Comparison of ENCODE assay signal across 10 cellular contexts in genomic region chr2:54632733-54633692, GRCh38.
A peak's percentile ranks its signal among the peaks of the same experiment; 100 is the strongest.
DNase-seq lines count a peak whose midpoint lies in the region; ATAC-seq and TF ChIP-seq lines count a peak whose summit lies in the region.
"Had no signal": no experiment of that assay in that cellular context is flagged by ENCODE, and none has a peak within 500 bp of the region (broad histone marks: within the 10 kb centered on the region; RNA-seq: fewer than 3 reads in every experiment).

No MANE protein-coding gene starts in this region.

- intact Hi-C loops in activated naive CD4-positive, alpha-beta T cell treated with anti-CD3 and anti-CD28 coated beads for 36 hours (cut with micrococcal nuclease) = no loop called here
- intact Hi-C loops in body of pancreas (cut with DNase I) = no loop called here

- peaks cover 30% of the 10 kb centered on the region for H3K4me1 Mint-ChIP-seq in activated naive CD4-positive, alpha-beta T cell treated with anti-CD3 and anti-CD28 coated beads for 36 hours (ENCODE audit: low read depth)
- H3K4me1 Mint-ChIP-seq in progenitor cell of endocrine pancreas (ENCODE audit: low read depth) = peaks cover 4% of the 10 kb centered on the region

- no peak overlapping the region for H3K4me3 Mint-ChIP-seq in activated naive CD4-positive, alpha-beta T cell treated with anti-CD3 and anti-CD28 coated beads for 36 hours
- no peak overlapping the region for H3K4me3 Mint-ChIP-seq in progenitor cell of endocrine pancreas (ENCODE audit: low read depth)

- no peak for TF ChIP-seq EP300 in upper lobe of left lung (IDR thresholded peaks at IDR 0.05)

- H3K27ac ChIP-seq in body of pancreas (peak overlapping the region in 3 of 4 donors; percentile 56 to 88 (median 74)), liver (ENCODE audit: low read depth in 1 of 2, low read length in 2 of 2) (peak overlapping the region; percentile 87 to 92), upper lobe of left lung (peak overlapping the region; percentile 56 to 90 (median 83))
- H3K27ac ChIP-seq: C4-2B had no signal

- peaks cover 46% of the 10 kb centered on the region for H3K36me3 Mint-ChIP-seq in activated naive CD4-positive, alpha-beta T cell treated with anti-CD3 and anti-CD28 coated beads for 36 hours (ENCODE audit: low read depth)
- peaks cover 26% of the 10 kb centered on the region for H3K36me3 Mint-ChIP-seq in progenitor cell of endocrine pancreas (ENCODE audit: insufficient read depth)

- no peak for DNase-seq in activated naive CD4-positive, alpha-beta T cell treated with anti-CD3 and anti-CD28 coated beads for 36 hours
- no peak for DNase-seq in activated naive CD4-positive, alpha-beta T cell treated with Interleukin-2 at 50 U/mL for 16 hours
- DNase-seq in body of pancreas (peak in 1 of 4 donors; percentile 22), upper lobe of left lung (no peak), progenitor cell of endocrine pancreas (ENCODE audit: low spot score, unreplicated experiment) (no peak), AG08396 (ENCODE audit: low spot score) (no peak)
- DNase-seq: NCI-H2171 had no signal

- no peaks in the 10 kb centered on the region for H3K27me3 ChIP-seq in body of pancreas
- no peaks in the 10 kb centered on the region for H3K27me3 ChIP-seq in liver (ENCODE audit: control insufficient read depth in 4 of 4, insufficient read depth in 4 of 4, low read length in 3 of 4)
- H3K27me3 ChIP-seq in upper lobe of left lung = no peaks in the 10 kb centered on the region

- H3K4me1 ChIP-seq in body of pancreas (peaks cover 72% of the 10 kb centered on the region), liver (ENCODE audit: control insufficient read depth in 4 of 4, insufficient read depth in 4 of 4, low read length in 3 of 4) (peaks cover 17 to 80% (median 62%) of the 10 kb centered on the region in 4 donors), upper lobe of left lung (peaks cover 31 to 75% (median 54%) of the 10 kb centered on the region in 4 donors)

- H3K4me3 ChIP-seq in body of pancreas (no peak overlapping the region), liver (ENCODE audit: low read depth in 1 of 3, low read length in 3 of 3) (no peak overlapping the region), upper lobe of left lung (no peak overlapping the region)

- no peak for TF ChIP-seq POLR2A in body of pancreas (IDR thresholded peaks at IDR 0.05)
- TF ChIP-seq POLR2A in upper lobe of left lung (IDR thresholded peaks at IDR 0.05) = no peak

- H3K36me3 ChIP-seq in body of pancreas (replicated peaks in 1 of 2; ENCODE audit: insufficient read depth in 1 of 2, low read depth in 2 of 2) (peaks cover 10 to 11% of the 10 kb centered on the region in 2 donors), liver (ENCODE audit: control insufficient read depth in 4 of 4, insufficient read depth in 3 of 4, low read depth in 1 of 4, low read length in 3 of 4) (peaks cover 11 to 54% (median 36%) of the 10 kb centered on the region in 4 donors), upper lobe of left lung (peaks cover 37 to 94% (median 61%) of the 10 kb centered on the region in 4 donors)

- H3K27ac Mint-ChIP-seq in activated naive CD4-positive, alpha-beta T cell treated with anti-CD3 and anti-CD28 coated beads for 36 hours = peak overlapping the region; percentile 27
- no peak overlapping the region for H3K27ac Mint-ChIP-seq in progenitor cell of endocrine pancreas

- 73 to 81% methylated on average over 12 of the region's 12 CpGs for WGBS in body of pancreas, 2 donors
- 39% methylated on average over 12 of the region's 12 CpGs for WGBS in liver
- WGBS in upper lobe of left lung, 2 donors = 71 to 79% methylated on average over 12 of the region's 12 CpGs

- H3K9me3 Mint-ChIP-seq in activated naive CD4-positive, alpha-beta T cell treated with anti-CD3 and anti-CD28 coated beads for 36 hours = no peaks in the 10 kb centered on the region
- no peaks in the 10 kb centered on the region for H3K9me3 Mint-ChIP-seq in progenitor cell of endocrine pancreas (ENCODE audit: low read depth)

- H3K9me3 ChIP-seq in body of pancreas = no peaks in the 10 kb centered on the region
- H3K9me3 ChIP-seq in liver (ENCODE audit: control insufficient read depth in 4 of 4, low read length in 3 of 4) = no peaks in the 10 kb centered on the region
- no peaks in the 10 kb centered on the region for H3K9me3 ChIP-seq in upper lobe of left lung

- H3K9ac ChIP-seq in liver (ENCODE audit: low read depth in 1 of 2, low read length in 2 of 2) = peak overlapping the region; percentile 33 to 85

- CTCF ChIA-PET in activated naive CD4-positive, alpha-beta T cell treated with anti-CD3 and anti-CD28 coated beads for 36 hours (lab: Charles Lee) = interaction anchor here (1.0 kb wide), 1 partner anchor 28 kb away, joined by 4 read pairs; no protein-coding TSS in a partner anchor

- TF ChIP-seq CTCF in body of pancreas (IDR thresholded peaks at IDR 0.05) (no peak), liver (IDR thresholded peaks at IDR 0.05; ENCODE audit: low read depth, low read length, missing input control) (no peak), upper lobe of left lung (IDR thresholded peaks at IDR 0.05) (no peak), progenitor cell of endocrine pancreas (IDR thresholded peaks at IDR 0.05; ENCODE audit: unreplicated experiment) (no peak)

- TF ChIP-seq RAD21 in liver (IDR thresholded peaks at IDR 0.05) = peak in 1 of 2 donors; percentile 28

- no peaks in the 10 kb centered on the region for H3K27me3 Mint-ChIP-seq in activated naive CD4-positive, alpha-beta T cell treated with anti-CD3 and anti-CD28 coated beads for 36 hours (ENCODE audit: low read depth)
- no peaks in the 10 kb centered on the region for H3K27me3 Mint-ChIP-seq in progenitor cell of endocrine pancreas

- ATAC-seq in body of pancreas = no peak
- peak in 1 of 2 donors; percentile 65 for ATAC-seq in upper lobe of left lung (ENCODE audit: low FRiP score in 2 of 2)
- no peak for ATAC-seq in GM18520 (IDR thresholded peaks at IDR 0.05; ENCODE audit: unreplicated experiment)

TF ChIP-seq in liver, 16 proteins besides CTCF, POLR2A, EP300 and RAD21:
- TF ChIP-seq RXRA (IDR thresholded peaks at IDR 0.05) (peak; percentile 78 to 85), REST (IDR thresholded peaks at IDR 0.05) (peak; percentile 26), GABPA (IDR thresholded peaks at IDR 0.05 in 1 of 2, conservative IDR thresholded peaks at IDR 0.05 in 1 of 2) (no peak), YY1 (IDR thresholded peaks at IDR 0.05) (peak; percentile 43), HNF4A (conservative IDR thresholded peaks at IDR 0.05) (peak; percentile 72 to 78), SP1 (IDR thresholded peaks at IDR 0.05) (peak; percentile 68), ZBTB33 (IDR thresholded peaks at IDR 0.05) (peak; percentile 52), NR2F2 (IDR thresholded peaks at IDR 0.05) (peak; percentile 35), JUND (IDR thresholded peaks at IDR 0.05) (peak; percentile 19 to 48), MAX (IDR thresholded peaks at IDR 0.05) (no peak), EGR1 (IDR thresholded peaks at IDR 0.05; ENCODE audit: low read depth in 2 of 2) (peak in 1 of 2 donors; percentile 31), TAF1 (conservative IDR thresholded peaks at IDR 0.05) (no peak), FOXA1 (IDR thresholded peaks at IDR 0.05) (no peak), HNF4G (IDR thresholded peaks at IDR 0.05) (peak; percentile 46), ATF3 (IDR thresholded peaks at IDR 0.05) (no peak), FOXA2 (IDR thresholded peaks at IDR 0.05) (peak; percentile 41)
